In the genomic region with DNA sequence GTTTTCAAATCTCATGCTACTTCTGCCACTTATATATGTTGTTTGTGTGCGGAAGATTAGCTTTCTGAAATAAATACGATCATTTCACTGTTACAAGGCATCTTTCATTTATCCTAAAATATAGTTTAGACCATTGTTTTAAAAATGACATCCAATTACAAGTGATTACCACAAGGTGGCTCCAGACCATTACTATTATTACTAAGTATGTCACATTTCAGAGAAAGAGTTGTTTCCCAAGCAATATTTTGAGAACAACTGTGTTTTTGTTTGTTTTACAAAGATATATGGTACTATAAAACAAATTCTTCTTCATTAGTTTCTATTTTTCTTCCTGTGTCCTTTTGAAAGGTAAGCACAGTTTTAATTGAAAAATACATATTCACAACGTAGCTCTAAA, we compare ENCODE assay signal across 8 cellular contexts.
DNase-seq lines count a peak whose midpoint lies in the region; ATAC-seq, FAIRE-seq and TF ChIP-seq lines count a peak whose summit lies in the region.

No MANE protein-coding gene starts in this region.

- no peaks in the 10 kb centered on the region for H3K9me3 Mint-ChIP-seq in activated CD4-positive, alpha-beta T cell treated with anti-CD3 and anti-CD28 coated beads, Interleukin-2, amount 10 ng/mL, durations not matched to agents 24 days and 14 days

- intact Hi-C loops in activated CD4-positive, alpha-beta T cell treated with anti-CD3 and anti-CD28 coated beads, Interleukin-2, amount 10 ng/mL, durations not matched to agents 24 days and 14 days (cut with micrococcal nuclease) = loop anchor here (2.0 to 5.0 kb wide), 4 partner anchors 571 to 1227 kb away; no protein-coding TSS in a partner anchor
- intact Hi-C loops in left lung (cut with DNase I) = no loop called here

- H3K9me3 ChIP-seq in left lung = no peaks in the 10 kb centered on the region

- TF ChIP-seq CTCF in left lung (IDR thresholded peaks at IDR 0.05) = peak; percentile 54 to 57

- H3K36me3 Mint-ChIP-seq in activated CD4-positive, alpha-beta T cell treated with anti-CD3 and anti-CD28 coated beads, Interleukin-2, amount 10 ng/mL, durations not matched to agents 24 days and 14 days (ENCODE audit: low read depth) = no peaks in the 10 kb centered on the region

- DNase-seq in activated CD4-positive, alpha-beta T cell treated with anti-CD3 and anti-CD28 coated beads, Interleukin-2, amount 10 ng/mL, durations not matched to agents 24 days and 14 days = peak; percentile 47
- no peak for DNase-seq in activated CD4-positive, alpha-beta T cell treated with anti-CD3 and anti-CD28 coated beads, Interleukin-2, amount 50 U/mL, for 4 hours
- DNase-seq in M059J (ENCODE audit: low read depth) (peak; percentile 56), astrocyte of the hippocampus (ENCODE audit: low read depth, low spot score) (peak; percentile 55), left lung (no peak), urothelium cell line (ENCODE audit: low spot score) (no peak)
- DNase-seq in stimulated activated CD4-positive, alpha-beta T cell treated with anti-CD3 and anti-CD28 coated beads, Interleukin-2, amount 100 ng/mL, for 48 hours = no peak
- DNase-seq in stimulated activated CD4-positive, alpha-beta T cell treated with anti-CD3 and anti-CD28 coated beads, Interleukin-15, amount 100 ng/mL, for 24 hours = no peak

- no peak overlapping the region for H3K27ac Mint-ChIP-seq in activated CD4-positive, alpha-beta T cell treated with anti-CD3 and anti-CD28 coated beads, Interleukin-2, amount 10 ng/mL, durations not matched to agents 24 days and 14 days

- no peak overlapping the region for H3K27ac ChIP-seq in left lung

- H3K4me3 Mint-ChIP-seq in activated CD4-positive, alpha-beta T cell treated with anti-CD3 and anti-CD28 coated beads, Interleukin-2, amount 10 ng/mL, durations not matched to agents 24 days and 14 days = no peak overlapping the region

- no peaks in the 10 kb centered on the region for H3K36me3 ChIP-seq in left lung

- no peaks in the 10 kb centered on the region for H3K27me3 ChIP-seq in left lung

- no peaks in the 10 kb centered on the region for H3K4me1 ChIP-seq in left lung

- peaks cover 17% of the 10 kb centered on the region for H3K27me3 Mint-ChIP-seq in activated CD4-positive, alpha-beta T cell treated with anti-CD3 and anti-CD28 coated beads, Interleukin-2, amount 10 ng/mL, durations not matched to agents 24 days and 14 days

- no peak for FAIRE-seq in urothelium cell line (lab: Jason Lieb, UNC)

- ATAC-seq in left lung = peak; percentile 46

- H3K4me3 ChIP-seq in left lung = no peak overlapping the region

- peaks cover 2% of the 10 kb centered on the region for H3K4me1 Mint-ChIP-seq in activated CD4-positive, alpha-beta T cell treated with anti-CD3 and anti-CD28 coated beads, Interleukin-2, amount 10 ng/mL, durations not matched to agents 24 days and 14 days

Comparison
In these comparisons a context has a peak if more than half of its experiments do, and no peak if none do; other contexts are left out.
1. DNase-seq: peak in activated CD4-positive, alpha-beta T cell treated with anti-CD3 and anti-CD28 coated beads, Interleukin-2, amount 10 ng/mL, durations not matched to agents 24 days and 14 days (single experiment), M059J (single experiment) and astrocyte of the hippocampus (single experiment); none in activated CD4-positive, alpha-beta T cell treated with anti-CD3 and anti-CD28 coated beads, Interleukin-2, amount 50 U/mL, for 4 hours (0 of 2), left lung (0 of 2), stimulated activated CD4-positive, alpha-beta T cell treated with anti-CD3 and anti-CD28 coated beads, Interleukin-2, amount 100 ng/mL, for 48 hours (0 of 2), urothelium cell line (single experiment) and stimulated activated CD4-positive, alpha-beta T cell treated with anti-CD3 and anti-CD28 coated beads, Interleukin-15, amount 100 ng/mL, for 24 hours (single experiment).